8 cellular contexts compared by ENCODE assay signal in genomic region chr6:37137201-37137880, GRCh38. TPM values are rescaled to one million over a fixed set of nuclear protein-coding genes. Genes with fewer than 3 reads are reported as not detected.
A peak's percentile ranks its signal among the peaks of the same experiment; 100 is the strongest.
DNase-seq lines count a peak whose midpoint lies in the region; ATAC-seq and TF ChIP-seq lines count a peak whose summit lies in the region.

No MANE protein-coding gene starts in this region.

- WGBS in psoas muscle, 3 donors = 49 to 68% (median 53%) methylated on average over 18 of the region's 18 CpGs

- H3K9me3 ChIP-seq in psoas muscle = no peaks in the 10 kb centered on the region

- intact Hi-C loops in psoas muscle (cut with DNase I) = no loop called here

- POLR2A ChIA-PET in AG04449 (lab: Yijun Ruan, JAX) = interaction anchor here (0.6 to 1.0 kb wide), 4 partner anchors 9 to 85 kb away, joined by 3 to 5 read pairs (median 4); no protein-coding TSS in a partner anchor

- H3K36me3 ChIP-seq in psoas muscle (ENCODE audit: insufficient read depth in 1 of 2, low read depth in 1 of 2) = no peaks in the 10 kb centered on the region

- H3K27me3 ChIP-seq in foreskin keratinocyte (no peaks in the 10 kb centered on the region), psoas muscle (ENCODE audit: insufficient read depth in 3 of 3, low read length in 2 of 3) (no peaks in the 10 kb centered on the region)

- TF ChIP-seq CTCF in AG04449 (IDR thresholded peaks at IDR 0.05; ENCODE audit: insufficient read depth, low read length, missing control alignments) (no peak), foreskin keratinocyte (conservative IDR thresholded peaks at IDR 0.05) (peak; percentile 30), psoas muscle (IDR thresholded peaks at IDR 0.05) (no peak)

- H3K4me1 ChIP-seq in foreskin keratinocyte (peaks cover 42% of the 10 kb centered on the region), psoas muscle (peaks cover 41% of the 10 kb centered on the region)

- DNase-seq in AG04449 (ENCODE audit: low read depth, low spot score) = peak; percentile 98
- peak in 2 of 3 experiments; percentile 11 to 23 for DNase-seq in activated CD8-positive, alpha-beta memory T cell treated with anti-CD3 and anti-CD28 coated beads for 48 hours (ENCODE audit: low read depth in 2 of 3, low spot score in 2 of 3)
- DNase-seq in foreskin keratinocyte = peak; percentile 98 to 99
- no peak for DNase-seq in psoas muscle
- DNase-seq in left lobe of liver (ENCODE audit: low spot score) = no peak
- DNase-seq in substantia nigra (lab: John Stamatoyannopoulos, UW) = no peak

- peak; percentile 67 for ATAC-seq in HG02610 (IDR thresholded peaks at IDR 0.05; ENCODE audit: unreplicated experiment)
- ATAC-seq in foreskin keratinocyte = peak; percentile 89
- peak in 1 of 4 donors; percentile 31 for ATAC-seq in psoas muscle
- ATAC-seq in left lobe of liver = no peak
- no peak for ATAC-seq in HG02884 (IDR thresholded peaks at IDR 0.05; ENCODE audit: unreplicated experiment)

- H3K27ac ChIP-seq in foreskin keratinocyte (peak overlapping the region; percentile 97), psoas muscle (peak overlapping the region; percentile 20), substantia nigra (ENCODE audit: low read depth, low read length, poor library complexity, severe bottlenecking) (no peak overlapping the region)

- CTCF ChIA-PET in AG04449 (lab: Yijun Ruan, JAX) = interaction anchor here (0.9 to 2.1 kb wide), 5 partner anchors 33 to 119 kb away, joined by 4 to 6 read pairs (median 4); partner anchors contain the start of gene PIM1

- H3K4me3 ChIP-seq in AG04449 (ENCODE audit: low read depth, low read length) (peak overlapping the region; percentile 50), psoas muscle (no peak overlapping the region)

RNA-seq across cellular contexts. Expression of gene PIM1, which starts 32.6 kb away (rescaled TPM):
- total RNA-seq in foreskin keratinocyte (11.5 and 17.1 TPM in 2 replicates), psoas muscle (10 to 100 TPM; 18.0 to 45.5 (median 32.8) TPM), left lobe of liver (5.7 TPM)
- polyA plus RNA-seq in foreskin keratinocyte (9.1 and 11.0 TPM in 2 replicates), psoas muscle (10 to 100 TPM in 1 of 3 donors, 1 to 10 TPM in 2; 2.8 to 16.5 (median 7.8) TPM)

Comparison
In these comparisons a context has a peak if more than half of its experiments do, and no peak if none do; other contexts are left out.
1. DNase-seq: peak in AG04449 (single experiment), activated CD8-positive, alpha-beta memory T cell treated with anti-CD3 and anti-CD28 coated beads for 48 hours (2 of 3) and foreskin keratinocyte (2 of 2); none in psoas muscle (0 of 2), left lobe of liver (single experiment) and substantia nigra (0 of 49).
2. ATAC-seq: peak in HG02610 (single experiment) and foreskin keratinocyte (single experiment); none in left lobe of liver (single experiment) and HG02884 (single experiment).